1 cellular context compared by ENCODE assay signal in the genomic region with DNA sequence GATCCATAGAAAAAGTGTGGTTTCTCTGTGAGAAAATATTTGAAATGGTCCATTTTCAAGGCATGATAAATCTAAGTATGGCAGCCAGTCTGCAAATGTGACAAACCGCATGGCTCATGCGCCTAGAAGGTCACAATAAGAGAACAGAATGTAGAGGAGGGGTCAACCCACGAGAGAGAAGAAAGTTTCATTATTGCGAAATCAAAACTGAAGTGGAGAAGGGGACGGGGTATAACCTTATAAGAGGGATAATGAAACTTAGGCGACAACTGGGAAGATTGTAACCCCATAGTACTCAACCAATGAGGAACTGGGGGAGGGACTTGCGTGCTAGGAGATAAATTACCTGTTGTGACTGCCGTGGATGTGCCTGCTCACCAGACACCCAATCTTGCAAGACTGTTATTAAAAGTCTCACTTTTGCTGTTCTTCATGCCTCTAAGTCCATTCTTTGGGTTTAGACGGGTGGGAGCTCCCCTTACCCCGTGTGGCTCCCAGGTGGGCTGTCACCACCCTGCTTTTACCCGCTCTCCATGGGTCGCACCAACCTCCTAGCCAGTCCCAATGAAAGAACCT.
TF ChIP-seq lines count a peak whose summit lies in the region.

No MANE protein-coding gene starts in this region.

TF ChIP-seq in GM23338, 12 proteins besides CTCF, POLR2A, EP300 and RAD21 (continued from another document):
- TF ChIP-seq, protein P1, sequence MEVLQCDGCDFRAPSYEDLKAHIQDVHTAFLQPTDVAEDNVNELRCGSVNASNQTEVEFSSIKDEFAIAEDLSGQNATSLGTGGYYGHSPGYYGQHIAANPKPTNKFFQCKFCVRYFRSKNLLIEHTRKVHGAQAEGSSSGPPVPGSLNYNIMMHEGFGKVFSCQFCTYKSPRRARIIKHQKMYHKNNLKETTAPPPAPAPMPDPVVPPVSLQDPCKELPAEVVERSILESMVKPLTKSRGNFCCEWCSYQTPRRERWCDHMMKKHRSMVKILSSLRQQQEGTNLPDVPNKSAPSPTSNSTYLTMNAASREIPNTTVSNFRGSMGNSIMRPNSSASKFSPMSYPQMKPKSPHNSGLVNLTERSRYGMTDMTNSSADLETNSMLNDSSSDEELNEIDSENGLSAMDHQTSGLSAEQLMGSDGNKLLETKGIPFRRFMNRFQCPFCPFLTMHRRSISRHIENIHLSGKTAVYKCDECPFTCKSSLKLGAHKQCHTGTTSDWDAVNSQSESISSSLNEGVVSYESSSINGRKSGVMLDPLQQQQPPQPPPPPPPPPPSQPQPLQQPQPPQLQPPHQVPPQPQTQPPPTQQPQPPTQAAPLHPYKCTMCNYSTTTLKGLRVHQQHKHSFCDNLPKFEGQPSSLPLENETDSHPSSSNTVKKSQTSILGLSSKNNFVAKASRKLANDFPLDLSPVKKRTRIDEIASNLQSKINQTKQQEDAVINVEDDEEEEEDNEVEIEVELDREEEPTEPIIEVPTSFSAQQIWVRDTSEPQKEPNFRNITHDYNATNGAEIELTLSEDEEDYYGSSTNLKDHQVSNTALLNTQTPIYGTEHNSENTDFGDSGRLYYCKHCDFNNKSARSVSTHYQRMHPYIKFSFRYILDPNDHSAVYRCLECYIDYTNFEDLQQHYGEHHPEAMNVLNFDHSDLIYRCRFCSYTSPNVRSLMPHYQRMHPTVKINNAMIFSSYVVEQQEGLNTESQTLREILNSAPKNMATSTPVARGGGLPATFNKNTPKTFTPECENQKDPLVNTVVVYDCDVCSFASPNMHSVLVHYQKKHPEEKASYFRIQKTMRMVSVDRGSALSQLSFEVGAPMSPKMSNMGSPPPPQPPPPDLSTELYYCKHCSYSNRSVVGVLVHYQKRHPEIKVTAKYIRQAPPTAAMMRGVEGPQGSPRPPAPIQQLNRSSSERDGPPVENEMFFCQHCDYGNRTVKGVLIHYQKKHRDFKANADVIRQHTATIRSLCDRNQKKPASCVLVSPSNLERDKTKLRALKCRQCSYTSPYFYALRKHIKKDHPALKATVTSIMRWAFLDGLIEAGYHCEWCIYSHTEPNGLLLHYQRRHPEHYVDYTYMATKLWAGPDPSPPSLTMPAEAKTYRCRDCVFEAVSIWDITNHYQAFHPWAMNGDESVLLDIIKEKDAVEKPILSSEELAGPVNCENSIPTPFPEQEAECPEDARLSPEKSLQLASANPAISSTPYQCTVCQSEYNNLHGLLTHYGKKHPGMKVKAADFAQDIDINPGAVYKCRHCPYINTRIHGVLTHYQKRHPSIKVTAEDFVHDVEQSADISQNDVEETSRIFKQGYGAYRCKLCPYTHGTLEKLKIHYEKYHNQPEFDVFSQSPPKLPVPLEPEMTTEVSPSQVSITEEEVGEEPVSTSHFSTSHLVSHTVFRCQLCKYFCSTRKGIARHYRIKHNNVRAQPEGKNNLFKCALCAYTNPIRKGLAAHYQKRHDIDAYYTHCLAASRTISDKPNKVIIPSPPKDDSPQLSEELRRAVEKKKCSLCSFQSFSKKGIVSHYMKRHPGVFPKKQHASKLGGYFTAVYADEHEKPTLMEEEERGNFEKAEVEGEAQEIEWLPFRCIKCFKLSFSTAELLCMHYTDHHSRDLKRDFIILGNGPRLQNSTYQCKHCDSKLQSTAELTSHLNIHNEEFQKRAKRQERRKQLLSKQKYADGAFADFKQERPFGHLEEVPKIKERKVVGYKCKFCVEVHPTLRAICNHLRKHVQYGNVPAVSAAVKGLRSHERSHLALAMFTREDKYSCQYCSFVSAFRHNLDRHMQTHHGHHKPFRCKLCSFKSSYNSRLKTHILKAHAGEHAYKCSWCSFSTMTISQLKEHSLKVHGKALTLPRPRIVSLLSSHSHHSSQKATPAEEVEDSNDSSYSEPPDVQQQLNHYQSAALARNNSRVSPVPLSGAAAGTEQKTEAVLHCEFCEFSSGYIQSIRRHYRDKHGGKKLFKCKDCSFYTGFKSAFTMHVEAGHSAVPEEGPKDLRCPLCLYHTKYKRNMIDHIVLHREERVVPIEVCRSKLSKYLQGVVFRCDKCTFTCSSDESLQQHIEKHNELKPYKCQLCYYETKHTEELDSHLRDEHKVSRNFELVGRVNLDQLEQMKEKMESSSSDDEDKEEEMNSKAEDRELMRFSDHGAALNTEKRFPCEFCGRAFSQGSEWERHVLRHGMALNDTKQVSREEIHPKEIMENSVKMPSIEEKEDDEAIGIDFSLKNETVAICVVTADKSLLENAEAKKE (CRISPR knock-in tag; IDR thresholded peaks at IDR 0.05), result no peak
- no peak for TF ChIP-seq ZNF114 (CRISPR knock-in tag; IDR thresholded peaks at IDR 0.05)
- TF ChIP-seq STAT1 (IDR thresholded peaks at IDR 0.05; ENCODE audit: unreplicated experiment), result no peak
- TF ChIP-seq, protein P2, sequence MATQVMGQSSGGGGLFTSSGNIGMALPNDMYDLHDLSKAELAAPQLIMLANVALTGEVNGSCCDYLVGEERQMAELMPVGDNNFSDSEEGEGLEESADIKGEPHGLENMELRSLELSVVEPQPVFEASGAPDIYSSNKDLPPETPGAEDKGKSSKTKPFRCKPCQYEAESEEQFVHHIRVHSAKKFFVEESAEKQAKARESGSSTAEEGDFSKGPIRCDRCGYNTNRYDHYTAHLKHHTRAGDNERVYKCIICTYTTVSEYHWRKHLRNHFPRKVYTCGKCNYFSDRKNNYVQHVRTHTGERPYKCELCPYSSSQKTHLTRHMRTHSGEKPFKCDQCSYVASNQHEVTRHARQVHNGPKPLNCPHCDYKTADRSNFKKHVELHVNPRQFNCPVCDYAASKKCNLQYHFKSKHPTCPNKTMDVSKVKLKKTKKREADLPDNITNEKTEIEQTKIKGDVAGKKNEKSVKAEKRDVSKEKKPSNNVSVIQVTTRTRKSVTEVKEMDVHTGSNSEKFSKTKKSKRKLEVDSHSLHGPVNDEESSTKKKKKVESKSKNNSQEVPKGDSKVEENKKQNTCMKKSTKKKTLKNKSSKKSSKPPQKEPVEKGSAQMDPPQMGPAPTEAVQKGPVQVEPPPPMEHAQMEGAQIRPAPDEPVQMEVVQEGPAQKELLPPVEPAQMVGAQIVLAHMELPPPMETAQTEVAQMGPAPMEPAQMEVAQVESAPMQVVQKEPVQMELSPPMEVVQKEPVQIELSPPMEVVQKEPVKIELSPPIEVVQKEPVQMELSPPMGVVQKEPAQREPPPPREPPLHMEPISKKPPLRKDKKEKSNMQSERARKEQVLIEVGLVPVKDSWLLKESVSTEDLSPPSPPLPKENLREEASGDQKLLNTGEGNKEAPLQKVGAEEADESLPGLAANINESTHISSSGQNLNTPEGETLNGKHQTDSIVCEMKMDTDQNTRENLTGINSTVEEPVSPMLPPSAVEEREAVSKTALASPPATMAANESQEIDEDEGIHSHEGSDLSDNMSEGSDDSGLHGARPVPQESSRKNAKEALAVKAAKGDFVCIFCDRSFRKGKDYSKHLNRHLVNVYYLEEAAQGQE (IDR thresholded peaks at IDR 0.05; ENCODE audit: unreplicated experiment), result no peak
